Comparison of ENCODE assay signal across 14 cellular contexts in genomic region chr5:160262665-160263064, GRCh38. TPM values are rescaled to one million over a fixed set of nuclear protein-coding genes. Genes with fewer than 3 reads are reported as not detected.
DNase-seq lines count a peak whose midpoint lies in the region; ATAC-seq, FAIRE-seq and TF ChIP-seq lines count a peak whose summit lies in the region.
"Had no signal": no experiment of that assay in that cellular context is flagged by ENCODE, and none has a peak within 500 bp of the region (broad histone marks: within the 10 kb centered on the region; RNA-seq: fewer than 3 reads in every experiment).

No MANE protein-coding gene starts in this region.

- H3K4me3 Mint-ChIP-seq in neural progenitor cell: peak overlapping the region; percentile 52

- peaks cover 68% of the 10 kb centered on the region for H3K4me1 Mint-ChIP-seq in neural progenitor cell

- H2AFZ ChIP-seq in neural progenitor cell (replicated peaks): no peak overlapping the region

- H3K27me3 ChIP-seq in neural progenitor cell (no peaks in the 10 kb centered on the region), ascending aorta (no peaks in the 10 kb centered on the region)
- H3K27me3 ChIP-seq: SJCRH30 had no signal

- intact Hi-C loops in ascending aorta (cut with DNase I): no loop called here

- no peaks in the 10 kb centered on the region for H3K9me3 Mint-ChIP-seq in neural progenitor cell

- peaks cover 32% of the 10 kb centered on the region for H4K20me1 ChIP-seq in neural progenitor cell (ENCODE audit: low read depth)

- no peaks in the 10 kb centered on the region for H3K9me3 ChIP-seq in neural progenitor cell (ENCODE audit: low read depth)
- no peaks in the 10 kb centered on the region for H3K9me3 ChIP-seq in ascending aorta
- H3K9me3 ChIP-seq: SJCRH30 had no signal

- in situ Hi-C loops in KBM-7 (cut with MboI; ENCODE audit: low pct_unique_long_range_greater_than_20kb, low sequenced_read_pairs): no loop called here

- H3K79me2 ChIP-seq in neural progenitor cell (ENCODE audit: low read depth): no peaks in the 10 kb centered on the region

- TF ChIP-seq CTCF in D721Med (IDR thresholded peaks at IDR 0.05; ENCODE audit: insufficient read depth, missing control alignments) (no peak), cardiac fibroblast (IDR thresholded peaks at IDR 0.05; ENCODE audit: low read depth, low read length) (no peak), neural progenitor cell (IDR thresholded peaks at IDR 0.05) (no peak), ascending aorta (IDR thresholded peaks at IDR 0.05) (no peak)

- no peak overlapping the region for H3K9ac ChIP-seq in neural progenitor cell

- H3K36me3 ChIP-seq in neural progenitor cell: no peaks in the 10 kb centered on the region
- no peaks in the 10 kb centered on the region for H3K36me3 ChIP-seq in ascending aorta

- DNase-seq in D721Med (ENCODE audit: insufficient read length, low spot score): no peak
- DNase-seq in KBM-7: peak; percentile 91
- DNase-seq in cardiac fibroblast (ENCODE audit: low read depth in 2 of 2): peak; percentile 14 to 19
- DNase-seq in neural progenitor cell (ENCODE audit: low spot score): peak; percentile 26
- no peak for DNase-seq in ascending aorta (ENCODE audit: low spot score in 2 of 2)
- DNase-seq: amniotic stem cell, DMS79 treated with DMSO at 0.1 percent for 48 hours, NCI-H1930 had no signal

- peaks cover 3% of the 10 kb centered on the region for H3K27me3 Mint-ChIP-seq in neural progenitor cell (ENCODE audit: insufficient read depth, low read depth)

- H3K4me3 ChIP-seq in cardiac fibroblast (replicated peaks in 1 of 2; ENCODE audit: low read depth in 2 of 2, low read length in 2 of 2): no peak overlapping the region
- peak overlapping the region; percentile 15 for H3K4me3 ChIP-seq in neural progenitor cell
- H3K4me3 ChIP-seq in ascending aorta: no peak overlapping the region
- H3K4me3 ChIP-seq: SJCRH30 had no signal

- peak; percentile 16 for FAIRE-seq in D721Med (lab: Jason Lieb, UNC)

- H3K4me1 ChIP-seq in neural progenitor cell: peaks cover 62% of the 10 kb centered on the region
- H3K4me1 ChIP-seq in ascending aorta: no peaks in the 10 kb centered on the region

- peak overlapping the region; percentile 73 for H3K27ac ChIP-seq in neural progenitor cell
- H3K27ac ChIP-seq in ascending aorta: no peak overlapping the region
- H3K27ac ChIP-seq: SJCRH30 had no signal

- H3K36me3 Mint-ChIP-seq in neural progenitor cell: peaks cover 15% of the 10 kb centered on the region

- H3K27ac Mint-ChIP-seq in neural progenitor cell: peak overlapping the region; percentile 90

- ATAC-seq in GM21619 (IDR thresholded peaks at IDR 0.05; ENCODE audit: unreplicated experiment) (no peak), GM18858 (IDR thresholded peaks at IDR 0.05; ENCODE audit: unreplicated experiment) (no peak), HG03521 (IDR thresholded peaks at IDR 0.05; ENCODE audit: unreplicated experiment) (no peak)

- peak overlapping the region; percentile 57 for H3K4me2 ChIP-seq in neural progenitor cell

- H3F3A ChIP-seq in neural progenitor cell (ENCODE audit: low read depth): peaks cover 38% of the 10 kb centered on the region

RNA-seq across cellular contexts. Expression of gene FABP6, which starts 33.4 kb away (rescaled TPM):
- total RNA-seq in neural progenitor cell (ENCODE audit: low replicate concordance) (0.50 and 4.8 TPM in 2 replicates), ascending aorta (not detected)
- total RNA-seq: activated CD8-positive, alpha-beta memory T cell treated with anti-CD3 and anti-CD28 coated beads for 36 hours; H4 had no signal

RNA-seq across cellular contexts. Expression of gene CCNJL, which starts 49.7 kb away (rescaled TPM):
- total RNA-seq in neural progenitor cell (ENCODE audit: low replicate concordance) (8.4 and 9.4 TPM in 2 replicates), ascending aorta (not detected)

Comparison
In these comparisons a context has a peak if more than half of its experiments do, and no peak if none do; other contexts are left out.
1. DNase-seq: peak in KBM-7 (single experiment), cardiac fibroblast (2 of 2) and neural progenitor cell (single experiment); none in D721Med (single experiment) and ascending aorta (0 of 2).